8 cellular contexts compared by ENCODE assay signal in genomic region chr1:8169364-8170058, GRCh38.
DNase-seq lines count a peak whose midpoint lies in the region; ATAC-seq and TF ChIP-seq lines count a peak whose summit lies in the region.

No MANE protein-coding gene starts in this region.

- H3K4me3 Mint-ChIP-seq in T-helper 2 cell treated with Interferon-gamma antibody and Interleukin-4, amounts not matched to agents 5 μg/mL and 100 μg/mL, for 36 hours = peak overlapping the region; percentile 60
- no peak overlapping the region for H3K4me3 Mint-ChIP-seq in mesothelial cell of epicardium

- peak overlapping the region; percentile 98 for H3K27ac Mint-ChIP-seq in T-helper 2 cell treated with Interferon-gamma antibody and Interleukin-4, amounts not matched to agents 5 μg/mL and 100 μg/mL, for 36 hours
- peak overlapping the region; percentile 93 for H3K27ac Mint-ChIP-seq in mesothelial cell of epicardium

- no peak for TF ChIP-seq EP300 in suprapubic skin (IDR thresholded peaks at IDR 0.05)

- H3K9me3 ChIP-seq in duodenal mucosa (ENCODE audit: control insufficient read depth in 1 of 2, low read length in 2 of 2) = no peaks in the 10 kb centered on the region
- no peaks in the 10 kb centered on the region for H3K9me3 ChIP-seq in suprapubic skin

- DNase-seq in CD1c-positive myeloid dendritic cell (ENCODE audit: extremely low spot score) = peak; percentile 44
- peak; percentile 84 for DNase-seq in NCI-H1092 (lab: John Stamatoyannopoulos, UW)
- DNase-seq in T-helper 2 cell treated with Interferon-gamma antibody and Interleukin-4, amounts not matched to agents 5 μg/mL and 100 μg/mL, for 36 hours (ENCODE audit: low spot score) = peak; percentile 30
- DNase-seq in mesothelial cell of epicardium (ENCODE audit: low spot score in 2 of 2, unreplicated experiment in 2 of 2) = no peak
- DNase-seq in suprapubic skin (ENCODE audit: low spot score in 2 of 2) = no peak

- H3K27me3 ChIP-seq in duodenal mucosa (ENCODE audit: control insufficient read depth in 1 of 2, insufficient read depth in 2 of 2, low read length in 2 of 2) = no peaks in the 10 kb centered on the region
- H3K27me3 ChIP-seq in suprapubic skin = no peaks in the 10 kb centered on the region

- no peaks in the 10 kb centered on the region for H3K27me3 Mint-ChIP-seq in T-helper 2 cell treated with Interferon-gamma antibody and Interleukin-4, amounts not matched to agents 5 μg/mL and 100 μg/mL, for 36 hours (ENCODE audit: low read depth)
- no peaks in the 10 kb centered on the region for H3K27me3 Mint-ChIP-seq in mesothelial cell of epicardium (ENCODE audit: low read depth)

- WGBS in suprapubic skin = 31% methylated on average over 9 of the region's 9 CpGs

- peaks cover 15 to 28% of the 10 kb centered on the region in 2 donors for H3K4me1 ChIP-seq in duodenal mucosa (ENCODE audit: control insufficient read depth in 1 of 2, insufficient read depth in 2 of 2, low read length in 2 of 2)
- peaks cover 37% of the 10 kb centered on the region for H3K4me1 ChIP-seq in suprapubic skin

- H3K36me3 Mint-ChIP-seq in T-helper 2 cell treated with Interferon-gamma antibody and Interleukin-4, amounts not matched to agents 5 μg/mL and 100 μg/mL, for 36 hours (ENCODE audit: low read depth) = peaks cover 2% of the 10 kb centered on the region
- no peaks in the 10 kb centered on the region for H3K36me3 Mint-ChIP-seq in mesothelial cell of epicardium

- no peaks in the 10 kb centered on the region for H3K9me3 Mint-ChIP-seq in T-helper 2 cell treated with Interferon-gamma antibody and Interleukin-4, amounts not matched to agents 5 μg/mL and 100 μg/mL, for 36 hours
- no peaks in the 10 kb centered on the region for H3K9me3 Mint-ChIP-seq in mesothelial cell of epicardium

- peaks cover 28% of the 10 kb centered on the region for H3K4me1 Mint-ChIP-seq in T-helper 2 cell treated with Interferon-gamma antibody and Interleukin-4, amounts not matched to agents 5 μg/mL and 100 μg/mL, for 36 hours (ENCODE audit: low read depth)
- peaks cover 27% of the 10 kb centered on the region for H3K4me1 Mint-ChIP-seq in mesothelial cell of epicardium

- no peak for TF ChIP-seq CTCF in mesothelial cell of epicardium (IDR thresholded peaks at IDR 0.05; ENCODE audit: unreplicated experiment)
- TF ChIP-seq CTCF in suprapubic skin (IDR thresholded peaks at IDR 0.05) = no peak

- H3K4me3 ChIP-seq in duodenal mucosa (ENCODE audit: low read depth in 1 of 2, low read length in 2 of 2) = peak overlapping the region in 1 of 2 donors; percentile 1
- no peak overlapping the region for H3K4me3 ChIP-seq in suprapubic skin

- H3K27ac ChIP-seq in duodenal mucosa (ENCODE audit: low read depth, low read length) (peak overlapping the region; percentile 76), suprapubic skin (peak overlapping the region; percentile 73)

- TF ChIP-seq POLR2A in suprapubic skin (IDR thresholded peaks at IDR 0.05) = no peak

- ATAC-seq in GM19395 (IDR thresholded peaks at IDR 0.05; ENCODE audit: unreplicated experiment) (peak; percentile 63), GM21717 (IDR thresholded peaks at IDR 0.05; ENCODE audit: unreplicated experiment) (no peak)

- H3K36me3 ChIP-seq in duodenal mucosa (ENCODE audit: control insufficient read depth in 1 of 2, insufficient read depth in 2 of 2, low read length in 2 of 2) (no peaks in the 10 kb centered on the region), suprapubic skin (no peaks in the 10 kb centered on the region)

- peak overlapping the region; percentile 26 to 60 for H3K9ac ChIP-seq in duodenal mucosa (ENCODE audit: low read depth in 1 of 2, low read length in 2 of 2)

Comparison
In these comparisons a context has a peak if more than half of its experiments do, and no peak if none do; other contexts are left out.
1. DNase-seq: peak in CD1c-positive myeloid dendritic cell (single experiment), NCI-H1092 (single experiment) and T-helper 2 cell treated with Interferon-gamma antibody and Interleukin-4, amounts not matched to agents 5 μg/mL and 100 μg/mL, for 36 hours (single experiment); none in mesothelial cell of epicardium (0 of 2) and suprapubic skin (0 of 2).